13 cellular contexts compared by ENCODE assay signal in the genomic region with DNA sequence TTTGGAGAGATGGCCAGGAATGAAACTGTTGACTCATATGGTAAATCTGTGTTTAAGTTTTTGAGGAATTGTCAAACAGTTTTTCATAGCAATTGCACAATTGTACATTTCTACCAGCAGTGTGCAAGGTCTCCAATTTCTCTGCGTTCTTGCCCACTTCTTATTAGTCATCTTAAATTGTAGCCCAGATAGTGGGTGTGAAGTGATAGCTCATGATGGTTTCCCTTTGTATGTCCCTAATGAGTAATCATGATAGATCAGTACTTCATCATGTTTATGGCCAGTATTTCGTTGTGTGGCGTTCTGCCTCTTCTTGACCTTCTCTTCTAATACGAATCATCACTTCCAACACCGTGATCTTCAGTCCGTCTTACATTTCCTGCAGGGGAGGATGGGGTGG.
A peak's percentile ranks its signal among the peaks of the same experiment; 100 is the strongest.
DNase-seq lines count a peak whose midpoint lies in the region; ATAC-seq and TF ChIP-seq lines count a peak whose summit lies in the region.
"Had no signal": no experiment of that assay in that cellular context is flagged by ENCODE, and none has a peak within 500 bp of the region (broad histone marks: within the 10 kb centered on the region; RNA-seq: fewer than 3 reads in every experiment).

No MANE protein-coding gene starts in this region.

- H3K9me3 ChIP-seq in HCT116 (ENCODE audit: control insufficient read depth in 1 of 2, insufficient read depth in 1 of 2, low read depth in 1 of 2, low read length in 2 of 2) (no peaks in the 10 kb centered on the region), BE2C (no peaks in the 10 kb centered on the region)
- H3K9me3 ChIP-seq: upper lobe of left lung had no signal

- POLR2A ChIA-PET in HCT116 (lab: Charles Lee), result no interaction called here

- TF ChIP-seq CTCF in HCT116 (IDR thresholded peaks at IDR 0.05 in 2 of 3, conservative IDR thresholded peaks at IDR 0.05 in 1 of 3; ENCODE audit: borderline replicate concordance in 1 of 3, insufficient read depth in 1 of 3, low read depth in 2 of 3, low read length in 2 of 3) (no peak), astrocyte of the cerebellum (IDR thresholded peaks at IDR 0.05; ENCODE audit: low read depth, low read length, missing control alignments) (no peak), BE2C (IDR thresholded peaks at IDR 0.05; ENCODE audit: low read depth, low read length) (no peak)

- RAD21 ChIA-PET in HCT116 (lab: Charles Lee; ENCODE audit: low non-redundant PET in 1 of 2, low total read pairs in 2 of 2, uncharacterized antibody in 2 of 2, unreplicated experiment in 2 of 2), result no interaction called here

- no peak for TF ChIP-seq POLR2A in HCT116 (IDR thresholded peaks at IDR 0.05; ENCODE audit: borderline replicate concordance, extremely low read depth, insufficient read depth, insufficient read length)

- H3K9me2 ChIP-seq in HCT116 (ENCODE audit: insufficient read depth), result no peaks in the 10 kb centered on the region

- peaks cover 20% of the 10 kb centered on the region; the same call in 1 of the 2 replicates for H3K36me3 ChIP-seq in ACC112 (ENCODE audit: insufficient read depth, low read length)
- H3K36me3 ChIP-seq in HCT116 (ENCODE audit: control insufficient read depth in 1 of 2, insufficient read depth in 2 of 2, low read length in 2 of 2), result peaks cover 6 to 14% of the 10 kb centered on the region in 2 experiments
- H3K36me3 ChIP-seq in BE2C, result no peaks in the 10 kb centered on the region

- H3K79me2 ChIP-seq in ACC112 (ENCODE audit: control insufficient read depth, insufficient read depth, low read length, unreplicated experiment) (no peaks in the 10 kb centered on the region), HCT116 (ENCODE audit: insufficient read depth, low read length) (no peaks in the 10 kb centered on the region)

- H3K27me3 ChIP-seq in ACC112 (ENCODE audit: insufficient read depth, low read length) (no peaks in the 10 kb centered on the region), HCT116 (ENCODE audit: insufficient read depth, low read length) (no peaks in the 10 kb centered on the region), BE2C (no peaks in the 10 kb centered on the region)
- H3K27me3 ChIP-seq: upper lobe of left lung had no signal

- H3K9ac ChIP-seq in HCT116 (ENCODE audit: low read length), result no peak overlapping the region

- no peak overlapping the region for H2AFZ ChIP-seq in ACC112 (ENCODE audit: low read length, unreplicated experiment)
- no peak overlapping the region for H2AFZ ChIP-seq in HCT116 (ENCODE audit: low read depth, low read length, poor library complexity, severe bottlenecking)

- DNase-seq in HCT116 (ENCODE audit: low read depth, low spot score) (peak; percentile 29), astrocyte of the cerebellum (ENCODE audit: low read depth) (peak; percentile 40), foreskin melanocyte (peak; percentile 16), iPS-NIHi7 (ENCODE audit: extremely low spot score) (no peak), BE2C (no peak)
- DNase-seq: activated naive CD4-positive, alpha-beta T cell treated with Interleukin-2 at 50 U/mL for 16 hours; AML-193; DMS153; NCI-H2107; upper lobe of left lung had no signal

- TF ChIP-seq RAD21 in HCT116 (IDR thresholded peaks at IDR 0.05; ENCODE audit: low read depth), result no peak

- H3K27ac ChIP-seq in ACC112 (ENCODE audit: low read depth, low read length) (peak overlapping the region; percentile 46), HCT116 (ENCODE audit: low read depth, low read length) (no peak overlapping the region)
- H3K27ac ChIP-seq: upper lobe of left lung had no signal

- no peaks in the 10 kb centered on the region for H4K20me1 ChIP-seq in HCT116 (ENCODE audit: insufficient read depth)

- intact Hi-C loops in HCT116 (cut with micrococcal nuclease), result no loop called here

- BruUV-seq in HCT116 (replicated peaks; lab: Mats Ljungman, UMichigan), result no TSS peak

- H3K4me1 ChIP-seq in ACC112 (ENCODE audit: control insufficient read depth, insufficient read depth, low read length, unreplicated experiment) (peaks cover 16% of the 10 kb centered on the region), HCT116 (ENCODE audit: control insufficient read depth in 1 of 2, insufficient read depth in 2 of 2, low read length in 2 of 2) (peaks cover 0 to 10% of the 10 kb centered on the region in 2 experiments; a peak in 1 of 4 replicates), BE2C (no peaks in the 10 kb centered on the region)

- H3K4me3 ChIP-seq in ACC112 (ENCODE audit: low read depth, low read length) (no peak overlapping the region), HCT116 (replicated peaks in 1 of 2; ENCODE audit: low read depth in 1 of 2, low read length in 2 of 2) (no peak overlapping the region), astrocyte of the cerebellum (ENCODE audit: low read depth, low read length) (no peak overlapping the region), BE2C (ENCODE audit: low read depth, low read length) (no peak overlapping the region)
- H3K4me3 ChIP-seq: upper lobe of left lung had no signal

- CTCF ChIA-PET in HCT116 (lab: Charles Lee), result no interaction called here

- ATAC-seq in HCT116, result peak; percentile 32; the same call in 1 of the 2 replicates
- no peak for ATAC-seq in GM19395 (IDR thresholded peaks at IDR 0.05; ENCODE audit: unreplicated experiment)
- no peak for ATAC-seq in HG03175 (IDR thresholded peaks at IDR 0.05; ENCODE audit: unreplicated experiment)

- no peak overlapping the region for H3K4me2 ChIP-seq in HCT116 (ENCODE audit: low read length)

- in situ Hi-C loops in astrocyte of the cerebellum (cut with HindIII; ENCODE audit: low sequenced_read_pairs), result no loop called here

TF ChIP-seq in HCT116, 20 proteins besides CTCF, POLR2A, EP300 and RAD21:
- TF ChIP-seq ZFX (IDR thresholded peaks at IDR 0.05), result no peak
- TF ChIP-seq, protein P1, sequence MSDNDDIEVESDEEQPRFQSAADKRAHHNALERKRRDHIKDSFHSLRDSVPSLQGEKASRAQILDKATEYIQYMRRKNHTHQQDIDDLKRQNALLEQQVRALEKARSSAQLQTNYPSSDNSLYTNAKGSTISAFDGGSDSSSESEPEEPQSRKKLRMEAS (IDR thresholded peaks at IDR 0.05), result peak; percentile 34; the same call in 1 of the 2 replicates
- peak; percentile 29; the same call in 1 of the 2 replicates for TF ChIP-seq EGR1 (IDR thresholded peaks at IDR 0.05; ENCODE audit: low read depth)
- peak; percentile 54 for TF ChIP-seq SP1 (IDR thresholded peaks at IDR 0.05; ENCODE audit: low read depth)
- TF ChIP-seq, protein P2, sequence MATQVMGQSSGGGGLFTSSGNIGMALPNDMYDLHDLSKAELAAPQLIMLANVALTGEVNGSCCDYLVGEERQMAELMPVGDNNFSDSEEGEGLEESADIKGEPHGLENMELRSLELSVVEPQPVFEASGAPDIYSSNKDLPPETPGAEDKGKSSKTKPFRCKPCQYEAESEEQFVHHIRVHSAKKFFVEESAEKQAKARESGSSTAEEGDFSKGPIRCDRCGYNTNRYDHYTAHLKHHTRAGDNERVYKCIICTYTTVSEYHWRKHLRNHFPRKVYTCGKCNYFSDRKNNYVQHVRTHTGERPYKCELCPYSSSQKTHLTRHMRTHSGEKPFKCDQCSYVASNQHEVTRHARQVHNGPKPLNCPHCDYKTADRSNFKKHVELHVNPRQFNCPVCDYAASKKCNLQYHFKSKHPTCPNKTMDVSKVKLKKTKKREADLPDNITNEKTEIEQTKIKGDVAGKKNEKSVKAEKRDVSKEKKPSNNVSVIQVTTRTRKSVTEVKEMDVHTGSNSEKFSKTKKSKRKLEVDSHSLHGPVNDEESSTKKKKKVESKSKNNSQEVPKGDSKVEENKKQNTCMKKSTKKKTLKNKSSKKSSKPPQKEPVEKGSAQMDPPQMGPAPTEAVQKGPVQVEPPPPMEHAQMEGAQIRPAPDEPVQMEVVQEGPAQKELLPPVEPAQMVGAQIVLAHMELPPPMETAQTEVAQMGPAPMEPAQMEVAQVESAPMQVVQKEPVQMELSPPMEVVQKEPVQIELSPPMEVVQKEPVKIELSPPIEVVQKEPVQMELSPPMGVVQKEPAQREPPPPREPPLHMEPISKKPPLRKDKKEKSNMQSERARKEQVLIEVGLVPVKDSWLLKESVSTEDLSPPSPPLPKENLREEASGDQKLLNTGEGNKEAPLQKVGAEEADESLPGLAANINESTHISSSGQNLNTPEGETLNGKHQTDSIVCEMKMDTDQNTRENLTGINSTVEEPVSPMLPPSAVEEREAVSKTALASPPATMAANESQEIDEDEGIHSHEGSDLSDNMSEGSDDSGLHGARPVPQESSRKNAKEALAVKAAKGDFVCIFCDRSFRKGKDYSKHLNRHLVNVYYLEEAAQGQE (IDR thresholded peaks at IDR 0.05; ENCODE audit: low read depth), result no peak
- peak; percentile 43; the same call in 1 of the 2 replicates for TF ChIP-seq JUND (IDR thresholded peaks at IDR 0.05)
- TF ChIP-seq CEBPB (IDR thresholded peaks at IDR 0.05; ENCODE audit: low read depth), result peak; percentile 71
- TF ChIP-seq FOSL1 (IDR thresholded peaks at IDR 0.05; ENCODE audit: low read depth), result peak; percentile 65
- no peak for TF ChIP-seq POLR2AphosphoS5 (IDR thresholded peaks at IDR 0.05; ENCODE audit: low read depth, low read length)
- peak; percentile 27; the same call in 1 of the 2 replicates for TF ChIP-seq SRF (IDR thresholded peaks at IDR 0.05; ENCODE audit: low read depth)
- TF ChIP-seq CBX3 (IDR thresholded peaks at IDR 0.05; ENCODE audit: low read depth), result 0 out of 2 replicates have a peak, but pooled peaks have one; percentile 19

Comparison
In these comparisons a context has a peak if more than half of its experiments do, and no peak if none do; other contexts are left out.
1. DNase-seq: peak in HCT116 (single experiment), astrocyte of the cerebellum (single experiment) and foreskin melanocyte (single experiment); none in iPS-NIHi7 (single experiment) and BE2C (single experiment).